Comparison of ENCODE assay signal across 14 cellular contexts in the genomic region with DNA sequence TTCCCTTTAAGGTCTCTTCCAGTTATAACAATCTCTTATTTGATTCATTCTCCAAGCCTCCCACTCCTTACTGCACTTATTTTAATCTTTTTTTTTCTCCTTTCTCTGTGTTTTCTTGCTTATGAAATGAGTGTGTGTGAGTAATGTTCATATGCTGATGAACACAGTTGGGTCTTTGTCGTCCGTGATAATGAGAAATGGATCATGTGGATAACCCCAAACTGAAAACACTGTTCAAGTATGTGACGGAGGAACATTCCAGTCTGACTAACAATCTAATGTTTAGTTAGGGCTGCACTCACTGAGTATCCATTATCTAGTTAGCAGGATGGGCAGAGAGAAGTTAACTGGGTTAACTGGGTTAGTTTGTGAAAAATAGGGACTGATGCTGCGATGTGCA.
DNase-seq lines count a peak whose midpoint lies in the region; ATAC-seq and TF ChIP-seq lines count a peak whose summit lies in the region.
"Had no signal": no experiment of that assay in that cellular context is flagged by ENCODE, and none has a peak within 500 bp of the region (broad histone marks: within the 10 kb centered on the region; RNA-seq: fewer than 3 reads in every experiment).

No MANE protein-coding gene starts in this region.

- DNase-seq in SK-N-SH = no peak
- peak in 1 of 2 experiments; percentile 31 for DNase-seq in SJSA1 (ENCODE audit: low read depth in 1 of 2, low spot score in 2 of 2)
- DNase-seq in fibroblast of lung (ENCODE audit: low read depth in 2 of 2) = peak; percentile 86 to 97
- DNase-seq in skeletal muscle cell (ENCODE audit: low read depth) = peak; percentile 71
- DNase-seq in G401 (ENCODE audit: low spot score) = no peak
- no peak for DNase-seq in type B pancreatic cell (ENCODE audit: extremely low spot score, unreplicated experiment)
- DNase-seq: glutamatergic neuron, NCI-H187, PC-9, stomach had no signal

- ATAC-seq in SK-N-SH treated with all-trans-retinoic acid at 6 μM for 48 hours = no peak
- no peak for ATAC-seq in HG02973 (IDR thresholded peaks at IDR 0.05; ENCODE audit: unreplicated experiment)

- no peaks in the 10 kb centered on the region for H3K9me3 ChIP-seq in SK-N-SH
- H3K9me3 ChIP-seq in SJSA1 (replicated peaks) = no peaks in the 10 kb centered on the region
- no peaks in the 10 kb centered on the region for H3K9me3 ChIP-seq in fibroblast of lung (ENCODE audit: control insufficient read depth, insufficient read depth, low read depth, low read length)
- H3K9me3 ChIP-seq: stomach had no signal

- H3K27ac Mint-ChIP-seq in type B pancreatic cell = no peak overlapping the region

- in situ Hi-C loops in G401 (cut with HindIII; ENCODE audit: low sequenced_read_pairs) = no loop called here

- no peaks in the 10 kb centered on the region for H3K4me1 Mint-ChIP-seq in type B pancreatic cell (ENCODE audit: unreplicated experiment)

- no peak for TF ChIP-seq EP300 in SK-N-SH (IDR thresholded peaks at IDR 0.05; ENCODE audit: borderline replicate concordance in 1 of 2, low read depth in 1 of 2, low read length in 1 of 2)

- no peaks in the 10 kb centered on the region for H3K36me3 Mint-ChIP-seq in type B pancreatic cell

- H3K27me3 ChIP-seq in SK-N-SH (ENCODE audit: insufficient read depth) (no peaks in the 10 kb centered on the region), SJSA1 (replicated peaks) (no peaks in the 10 kb centered on the region), fibroblast of lung (ENCODE audit: control insufficient read depth, insufficient read depth, low read length) (no peaks in the 10 kb centered on the region)
- H3K27me3 ChIP-seq: stomach had no signal

- no peaks in the 10 kb centered on the region for H3K27me3 Mint-ChIP-seq in type B pancreatic cell

- H3K27ac ChIP-seq in SK-N-SH (ENCODE audit: low read depth in 2 of 2, low read length in 1 of 2) = peak overlapping the region in 1 of 2 experiments; percentile 47; a peak in 2 of 4 replicates
- peak overlapping the region; percentile 12 for H3K27ac ChIP-seq in SJSA1
- H3K27ac ChIP-seq in fibroblast of lung (ENCODE audit: insufficient read depth, low read length) = peak overlapping the region; percentile 40
- H3K27ac ChIP-seq: 22Rv1, HL-60, PC-9 had no signal

- TF ChIP-seq RAD21 in SK-N-SH (IDR thresholded peaks at IDR 0.05; ENCODE audit: low read length) = no peak

- H3K4me2 ChIP-seq in SK-N-SH = no peak overlapping the region
- peak overlapping the region; percentile 32 for H3K4me2 ChIP-seq in fibroblast of lung (ENCODE audit: extremely low read depth, insufficient read depth, low read length)
- H3K4me2 ChIP-seq: PC-9 had no signal

- H4K20me1 ChIP-seq in SK-N-SH (ENCODE audit: insufficient read depth) = no peaks in the 10 kb centered on the region
- H4K20me1 ChIP-seq in fibroblast of lung (ENCODE audit: control insufficient read depth, extremely low read depth, insufficient read depth, low read length) = no peaks in the 10 kb centered on the region

- peaks cover 4% of the 10 kb centered on the region for H3F3A ChIP-seq in SK-N-SH (replicated peaks; ENCODE audit: insufficient read depth)

- no peaks in the 10 kb centered on the region for H3K9me2 ChIP-seq in SK-N-SH

- H3K4me1 ChIP-seq in SK-N-SH (ENCODE audit: control insufficient read depth in 1 of 2, insufficient read depth in 2 of 2, low read depth in 1 of 2, low read length in 1 of 2) (no peaks in the 10 kb centered on the region; a peak in 1 of 4 replicates), SJSA1 (replicated peaks) (peaks cover 58% of the 10 kb centered on the region), fibroblast of lung (ENCODE audit: control insufficient read depth, extremely low read depth, insufficient read depth, low read length) (peaks cover 19% of the 10 kb centered on the region)

- TF ChIP-seq CTCF in SK-N-SH (IDR thresholded peaks at IDR 0.05) (no peak), fibroblast of lung (conservative IDR thresholded peaks at IDR 0.05 in 1 of 2, IDR thresholded peaks at IDR 0.05 in 1 of 2; ENCODE audit: low read depth in 1 of 2, low read length in 2 of 2) (no peak), type B pancreatic cell (conservative IDR thresholded peaks at IDR 0.05) (no peak)

- CTCF ChIA-PET in SK-N-SH (lab: Yijun Ruan, JAX) = no interaction called here

- no peak overlapping the region for H3K4me3 Mint-ChIP-seq in type B pancreatic cell

- H3K9ac ChIP-seq in SK-N-SH = no peak overlapping the region
- H3K9ac ChIP-seq in fibroblast of lung (ENCODE audit: insufficient read depth, low read length) = no peak overlapping the region

- POLR2A ChIA-PET in SK-N-SH (lab: Yijun Ruan, JAX) = no interaction called here

- H3K9me3 Mint-ChIP-seq in type B pancreatic cell = no peaks in the 10 kb centered on the region

- H3K4me3 ChIP-seq in SK-N-SH (ENCODE audit: low read depth in 2 of 2, low read length in 1 of 2) (no peak overlapping the region), SJSA1 (no peak overlapping the region), fibroblast of lung (replicated peaks in 1 of 4; ENCODE audit: control extremely low read depth in 1 of 4, insufficient read depth in 1 of 4, low read depth in 3 of 4, low read length in 4 of 4) (no peak overlapping the region), skeletal muscle cell (ENCODE audit: low read depth, low read length) (no peak overlapping the region)
- H3K4me3 ChIP-seq: PC-9, stomach had no signal

- no peaks in the 10 kb centered on the region for H3K36me3 ChIP-seq in SK-N-SH (replicated peaks in 1 of 2; ENCODE audit: control insufficient read depth in 1 of 2, insufficient read depth in 2 of 2, low read length in 1 of 2)
- no peaks in the 10 kb centered on the region for H3K36me3 ChIP-seq in SJSA1
- no peaks in the 10 kb centered on the region for H3K36me3 ChIP-seq in fibroblast of lung (ENCODE audit: control insufficient read depth, insufficient read depth, low read length)
- H3K36me3 ChIP-seq: stomach had no signal

- H2AFZ ChIP-seq in SK-N-SH (ENCODE audit: low read depth) = no peak overlapping the region
- no peak overlapping the region for H2AFZ ChIP-seq in fibroblast of lung (ENCODE audit: low read length)
- H2AFZ ChIP-seq: PC-9 had no signal

- 60% methylated on average over 4 of the region's 4 CpGs for WGBS in SK-N-SH (ENCODE audit: low lambda C conversion rate)

- H3K79me2 ChIP-seq in SK-N-SH (ENCODE audit: insufficient read depth) = no peaks in the 10 kb centered on the region
- H3K79me2 ChIP-seq in fibroblast of lung (ENCODE audit: control insufficient read depth, insufficient read depth, low read length) = no peaks in the 10 kb centered on the region

TF ChIP-seq in SK-N-SH treated with all-trans-retinoic acid at 6 μM for 48 hours, 23 proteins besides CTCF, POLR2A, EP300 and RAD21:
- TF ChIP-seq ZNF565 (CRISPR knock-in tag; conservative IDR thresholded peaks at IDR 0.05; ENCODE audit: low read depth) = no peak
- TF ChIP-seq ZC3H10 (CRISPR knock-in tag; IDR thresholded peaks at IDR 0.05) = 0 out of 2 replicates have a peak, but pooled peaks have one; percentile 36
- TF ChIP-seq, protein P1, sequence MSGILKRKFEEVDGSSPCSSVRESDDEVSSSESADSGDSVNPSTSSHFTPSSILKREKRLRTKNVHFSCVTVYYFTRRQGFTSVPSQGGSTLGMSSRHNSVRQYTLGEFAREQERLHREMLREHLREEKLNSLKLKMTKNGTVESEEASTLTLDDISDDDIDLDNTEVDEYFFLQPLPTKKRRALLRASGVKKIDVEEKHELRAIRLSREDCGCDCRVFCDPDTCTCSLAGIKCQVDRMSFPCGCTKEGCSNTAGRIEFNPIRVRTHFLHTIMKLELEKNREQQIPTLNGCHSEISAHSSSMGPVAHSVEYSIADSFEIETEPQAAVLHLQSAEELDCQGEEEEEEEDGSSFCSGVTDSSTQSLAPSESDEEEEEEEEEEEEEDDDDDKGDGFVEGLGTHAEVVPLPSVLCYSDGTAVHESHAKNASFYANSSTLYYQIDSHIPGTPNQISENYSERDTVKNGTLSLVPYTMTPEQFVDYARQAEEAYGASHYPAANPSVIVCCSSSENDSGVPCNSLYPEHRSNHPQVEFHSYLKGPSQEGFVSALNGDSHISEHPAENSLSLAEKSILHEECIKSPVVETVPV (CRISPR knock-in tag; IDR thresholded peaks at IDR 0.05) = no peak
- TF ChIP-seq TCF4 (CRISPR knock-in tag; IDR thresholded peaks at IDR 0.05; ENCODE audit: borderline replicate concordance) = no peak
- TF ChIP-seq OSR1 (CRISPR knock-in tag; IDR thresholded peaks at IDR 0.05) = no peak
- TF ChIP-seq CSDC2 (CRISPR knock-in tag; IDR thresholded peaks at IDR 0.05) = no peak
- no peak for TF ChIP-seq ZFP3 (CRISPR knock-in tag; IDR thresholded peaks at IDR 0.05)

TF ChIP-seq in SK-N-SH, 30 proteins besides CTCF, POLR2A, EP300 and RAD21 (continues in another document):
- TF ChIP-seq, protein P2, sequence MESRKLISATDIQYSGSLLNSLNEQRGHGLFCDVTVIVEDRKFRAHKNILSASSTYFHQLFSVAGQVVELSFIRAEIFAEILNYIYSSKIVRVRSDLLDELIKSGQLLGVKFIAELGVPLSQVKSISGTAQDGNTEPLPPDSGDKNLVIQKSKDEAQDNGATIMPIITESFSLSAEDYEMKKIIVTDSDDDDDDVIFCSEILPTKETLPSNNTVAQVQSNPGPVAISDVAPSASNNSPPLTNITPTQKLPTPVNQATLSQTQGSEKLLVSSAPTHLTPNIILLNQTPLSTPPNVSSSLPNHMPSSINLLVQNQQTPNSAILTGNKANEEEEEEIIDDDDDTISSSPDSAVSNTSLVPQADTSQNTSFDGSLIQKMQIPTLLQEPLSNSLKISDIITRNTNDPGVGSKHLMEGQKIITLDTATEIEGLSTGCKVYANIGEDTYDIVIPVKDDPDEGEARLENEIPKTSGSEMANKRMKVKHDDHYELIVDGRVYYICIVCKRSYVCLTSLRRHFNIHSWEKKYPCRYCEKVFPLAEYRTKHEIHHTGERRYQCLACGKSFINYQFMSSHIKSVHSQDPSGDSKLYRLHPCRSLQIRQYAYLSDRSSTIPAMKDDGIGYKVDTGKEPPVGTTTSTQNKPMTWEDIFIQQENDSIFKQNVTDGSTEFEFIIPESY (IDR thresholded peaks at IDR 0.05; ENCODE audit: borderline replicate concordance, low read depth) = no peak
- no peak for TF ChIP-seq MXI1 (IDR thresholded peaks at IDR 0.05; ENCODE audit: low read depth, low read length)
- no peak for TF ChIP-seq IRF3 (IDR thresholded peaks at IDR 0.05; ENCODE audit: low read depth, low read length)
- TF ChIP-seq NRF1 (IDR thresholded peaks at IDR 0.05; ENCODE audit: low read depth, low read length) = no peak
- TF ChIP-seq TAF1 (IDR thresholded peaks at IDR 0.05; ENCODE audit: borderline replicate concordance, low read depth, low read length) = no peak

Comparison
In these comparisons a context has a peak if more than half of its experiments do, and no peak if none do; other contexts are left out.
1. DNase-seq: peak in fibroblast of lung (2 of 2) and skeletal muscle cell (single experiment); none in SK-N-SH (single experiment), G401 (single experiment) and type B pancreatic cell (single experiment).